ENCODE assay signal across 2 cellular contexts in the genomic region with DNA sequence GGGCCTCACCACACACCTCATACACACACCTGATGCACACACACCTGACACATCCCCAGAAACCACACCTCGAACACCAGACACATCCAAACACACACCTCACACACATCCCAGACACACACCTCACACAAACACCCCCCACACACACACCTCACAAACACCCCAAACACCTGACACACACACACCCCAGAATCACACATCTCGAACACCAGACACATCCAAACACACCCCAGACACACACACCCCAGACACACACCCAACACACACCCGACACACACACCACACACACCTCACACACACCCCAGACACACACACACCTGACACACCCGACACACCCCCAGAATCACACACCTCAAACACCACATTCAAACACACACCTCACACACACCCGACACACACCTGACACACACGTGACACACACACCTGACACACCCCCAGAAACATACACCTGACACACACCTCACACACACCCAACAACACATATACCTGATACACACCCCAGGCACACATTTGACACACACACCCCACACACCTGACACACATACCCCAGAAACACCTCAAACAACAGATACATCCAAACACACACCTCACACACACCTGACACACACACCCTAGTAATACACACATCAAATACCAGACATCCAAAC.
TF ChIP-seq lines count a peak whose summit lies in the region.

No MANE protein-coding gene starts in this region.

TF ChIP-seq in K562, 482 proteins besides CTCF, POLR2A, EP300 and RAD21:
- TF ChIP-seq, protein P1, sequence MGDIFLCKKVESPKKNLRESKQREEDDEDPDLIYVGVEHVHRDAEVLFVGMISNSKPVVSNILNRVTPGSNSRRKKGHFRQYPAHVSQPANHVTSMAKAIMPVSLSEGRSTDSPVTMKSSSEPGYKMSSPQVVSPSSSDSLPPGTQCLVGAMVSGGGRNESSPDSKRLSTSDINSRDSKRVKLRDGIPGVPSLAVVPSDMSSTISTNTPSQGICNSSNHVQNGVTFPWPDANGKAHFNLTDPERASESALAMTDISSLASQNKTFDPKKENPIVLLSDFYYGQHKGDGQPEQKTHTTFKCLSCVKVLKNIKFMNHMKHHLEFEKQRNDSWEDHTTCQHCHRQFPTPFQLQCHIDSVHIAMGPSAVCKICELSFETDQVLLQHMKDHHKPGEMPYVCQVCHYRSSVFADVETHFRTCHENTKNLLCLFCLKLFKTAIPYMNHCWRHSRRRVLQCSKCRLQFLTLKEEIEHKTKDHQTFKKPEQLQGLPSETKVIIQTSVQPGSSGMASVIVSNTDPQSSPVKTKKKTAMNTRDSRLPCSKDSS (IDR thresholded peaks at IDR 0.05; ENCODE audit: low read depth, partially characterized antibody) = peak; percentile 12
- TF ChIP-seq NRF1 (conservative IDR thresholded peaks at IDR 0.05 in 1 of 2, IDR thresholded peaks at IDR 0.05 in 1 of 2) (peak; percentile 6 to 54; a peak in 2 of 4 replicates), TSHZ1 (CRISPR knock-in tag; IDR thresholded peaks at IDR 0.05) (no peak), ETV6 (IDR thresholded peaks at IDR 0.05; ENCODE audit: borderline replicate concordance in 1 of 2, low read depth in 2 of 2, low read length in 1 of 2) (no peak), ETV6 (CRISPR knock-in tag; IDR thresholded peaks at IDR 0.05; ENCODE audit: borderline replicate concordance) (no peak)
- TF ChIP-seq, protein P2, sequence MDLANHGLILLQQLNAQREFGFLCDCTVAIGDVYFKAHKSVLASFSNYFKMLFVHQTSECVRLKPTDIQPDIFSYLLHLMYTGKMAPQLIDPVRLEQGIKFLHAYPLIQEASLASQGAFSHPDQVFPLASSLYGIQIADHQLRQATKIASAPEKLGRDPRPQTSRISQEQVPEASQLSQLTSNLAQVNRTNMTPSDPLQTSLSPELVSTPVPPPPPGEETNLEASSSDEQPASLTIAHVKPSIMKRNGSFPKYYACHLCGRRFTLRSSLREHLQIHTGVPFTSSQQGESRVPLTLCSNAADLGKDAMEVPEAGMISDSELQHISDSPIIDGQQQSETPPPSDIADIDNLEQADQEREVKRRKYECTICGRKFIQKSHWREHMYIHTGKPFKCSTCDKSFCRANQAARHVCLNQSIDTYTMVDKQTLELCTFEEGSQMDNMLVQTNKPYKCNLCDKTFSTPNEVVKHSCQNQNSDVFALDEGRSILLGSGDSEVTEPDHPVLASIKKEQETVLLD (IDR thresholded peaks at IDR 0.05) = peak; percentile 57; the same call in 1 of the 2 replicates

TF ChIP-seq in neural cell, 6 proteins besides CTCF, POLR2A, EP300 and RAD21:
- TF ChIP-seq TAF1 (IDR thresholded peaks at IDR 0.05; ENCODE audit: low read depth) (no peak), REST (IDR thresholded peaks at IDR 0.05; ENCODE audit: borderline replicate concordance) (no peak), EZH2 (IDR thresholded peaks at IDR 0.05; ENCODE audit: borderline replicate concordance, insufficient read depth, low read length, poor library complexity, severe bottlenecking) (no peak), MXI1 (conservative IDR thresholded peaks at IDR 0.05; ENCODE audit: poor library complexity, severe bottlenecking) (no peak), POLR2AphosphoS5 (IDR thresholded peaks at IDR 0.05) (no peak), SMC3 (conservative IDR thresholded peaks at IDR 0.05; ENCODE audit: poor library complexity) (no peak)
TF ChIP-seq in neural cell: peak in this region for 0.
